8 cellular contexts compared by ENCODE assay signal in the genomic region with DNA sequence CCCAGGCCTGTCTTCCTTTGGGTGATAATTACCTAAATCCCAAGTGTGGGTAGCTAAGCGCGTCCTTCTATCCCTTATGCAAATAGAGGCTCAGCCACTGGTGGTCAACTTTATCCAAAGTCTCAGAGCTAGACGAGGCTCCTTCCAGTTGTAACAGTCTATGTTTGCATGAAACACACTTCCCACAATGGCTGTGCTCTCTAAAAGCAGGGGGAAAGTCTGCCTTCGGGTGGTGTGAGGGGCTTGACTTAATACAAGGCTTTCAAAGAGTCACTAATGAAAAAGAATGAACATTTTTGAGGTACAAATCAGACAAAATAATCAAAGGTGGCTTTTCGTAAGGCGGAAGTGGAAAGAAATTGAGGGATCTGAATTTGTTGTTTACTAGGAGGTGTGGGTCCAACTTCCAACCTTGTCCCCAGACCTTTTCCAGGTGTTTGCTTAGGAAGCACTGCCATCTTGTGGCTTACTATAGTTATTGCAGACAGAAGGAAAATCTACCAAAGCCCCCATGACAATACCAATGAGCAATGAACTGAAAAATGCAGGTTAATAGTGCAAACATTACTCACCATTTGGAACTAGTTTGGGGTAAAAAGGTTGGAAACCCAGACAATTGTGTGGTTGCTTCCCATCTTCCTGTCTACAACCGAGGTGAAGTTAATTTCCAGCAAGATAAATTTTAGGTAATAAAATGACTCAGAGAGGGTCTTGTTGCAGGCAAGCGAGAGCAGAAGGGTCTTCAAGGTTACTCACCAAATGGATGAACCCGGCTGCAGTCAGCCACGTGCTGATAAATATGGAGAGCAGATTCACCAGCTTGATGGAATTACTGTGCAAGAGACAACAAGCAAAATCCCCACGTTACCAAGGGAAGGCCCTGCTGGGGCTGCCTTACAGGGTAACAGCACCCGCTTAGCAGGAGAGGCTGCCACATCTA.
DNase-seq lines count a peak whose midpoint lies in the region; ATAC-seq and TF ChIP-seq lines count a peak whose summit lies in the region.

No MANE protein-coding gene starts in this region.

- ATAC-seq in HG02759 (IDR thresholded peaks at IDR 0.05; ENCODE audit: unreplicated experiment) (peak; percentile 62), HG03196 (IDR thresholded peaks at IDR 0.05; ENCODE audit: unreplicated experiment) (no peak)

- H3K27me3 ChIP-seq in liver (ENCODE audit: control insufficient read depth in 4 of 4, insufficient read depth in 4 of 4, low read length in 3 of 4): no peaks in the 10 kb centered on the region

- no peak overlapping the region for H3K9ac ChIP-seq in liver (ENCODE audit: low read depth in 1 of 2, low read length in 2 of 2)

- peak; percentile 98 to 99 for TF ChIP-seq RAD21 in liver (IDR thresholded peaks at IDR 0.05)

- H3K4me1 ChIP-seq in liver (ENCODE audit: control insufficient read depth in 4 of 4, insufficient read depth in 4 of 4, low read length in 3 of 4): peaks cover 0 to 5% (median 2%) of the 10 kb centered on the region in 4 donors

- H3K36me3 ChIP-seq in liver (ENCODE audit: control insufficient read depth in 4 of 4, insufficient read depth in 3 of 4, low read depth in 1 of 4, low read length in 3 of 4): peaks cover 0 to 8% (median 2%) of the 10 kb centered on the region in 4 donors

- DNase-seq in NCI-H82 (lab: John Stamatoyannopoulos, UW): peak; percentile 68
- DNase-seq in NCI-H82 treated with DMSO at 0.1 percent for 48 hours (lab: John Stamatoyannopoulos, UW; ENCODE audit: unreplicated experiment): no peak
- peak; percentile 21 for DNase-seq in NCI-H774 (lab: John Stamatoyannopoulos, UW)
- DNase-seq in choroid plexus epithelial cell (ENCODE audit: low read depth): peak; percentile 87
- no peak for DNase-seq in NCI-H187 treated with DMSO at 0.1 percent for 48 hours (lab: John Stamatoyannopoulos, UW)

- 54% methylated on average over 12 of the region's 12 CpGs for WGBS in liver

- TF ChIP-seq CTCF in choroid plexus epithelial cell (conservative IDR thresholded peaks at IDR 0.05; ENCODE audit: low read depth, low read length): peak; percentile 83
- TF ChIP-seq CTCF in liver (IDR thresholded peaks at IDR 0.05; ENCODE audit: low read depth, low read length, missing input control): peak; percentile 86

- no peak overlapping the region for H3K27ac ChIP-seq in liver (ENCODE audit: low read depth in 1 of 2, low read length in 2 of 2)

- no peaks in the 10 kb centered on the region for H3K9me3 ChIP-seq in liver (ENCODE audit: control insufficient read depth in 4 of 4, low read length in 3 of 4)

- H3K4me3 ChIP-seq in choroid plexus epithelial cell (ENCODE audit: low read depth, low read length): no peak overlapping the region
- H3K4me3 ChIP-seq in liver (ENCODE audit: low read depth in 1 of 3, low read length in 3 of 3): no peak overlapping the region

TF ChIP-seq in liver, 16 proteins besides CTCF, POLR2A, EP300 and RAD21:
- TF ChIP-seq HNF4A (conservative IDR thresholded peaks at IDR 0.05) (peak; percentile 57 to 80), EGR1 (IDR thresholded peaks at IDR 0.05; ENCODE audit: low read depth in 2 of 2) (no peak), HNF4G (IDR thresholded peaks at IDR 0.05) (peak; percentile 42), SP1 (IDR thresholded peaks at IDR 0.05) (peak; percentile 8)

Comparison
In these comparisons a context has a peak if more than half of its experiments do, and no peak if none do; other contexts are left out.
1. DNase-seq: peak in NCI-H82 (single experiment), NCI-H774 (single experiment) and choroid plexus epithelial cell (single experiment); none in NCI-H82 treated with DMSO at 0.1 percent for 48 hours (single experiment) and NCI-H187 treated with DMSO at 0.1 percent for 48 hours (single experiment).